Comparison of ENCODE assay signal across 31 cellular contexts in genomic region chr18:75544051-75544481, GRCh38.
A peak's percentile ranks its signal among the peaks of the same experiment; 100 is the strongest.
DNase-seq lines count a peak whose midpoint lies in the region; ATAC-seq, FAIRE-seq and TF ChIP-seq lines count a peak whose summit lies in the region.
"Had no signal": no experiment of that assay in that cellular context is flagged by ENCODE, and none has a peak within 500 bp of the region (broad histone marks: within the 10 kb centered on the region; RNA-seq: fewer than 3 reads in every experiment).

No MANE protein-coding gene starts in this region.

- peak overlapping the region; percentile 46 for H3K27ac ChIP-seq in astrocyte (ENCODE audit: low read depth, low read length)
- H3K27ac ChIP-seq: dorsolateral prefrontal cortex, KMS-11, suprapubic skin, uterus had no signal

- FAIRE-seq in astrocyte (lab: Jason Lieb, UNC) = peak; percentile 93
- FAIRE-seq: endothelial cell of umbilical vein, GM12891, HTR-8/SVneo had no signal

- ATAC-seq in GM19463 (IDR thresholded peaks at IDR 0.05; ENCODE audit: unreplicated experiment) = no peak
- ATAC-seq in activated CD4-positive, CD25-positive, alpha-beta regulatory T cell treated with anti-CD3 and anti-CD28 coated beads, Interleukin-2, amount 50 U/mL, for 24 hours = no peak
- ATAC-seq: left lobe of liver, mucosa of descending colon, PC-3 had no signal

- no peaks in the 10 kb centered on the region for H3K79me2 ChIP-seq in astrocyte (ENCODE audit: insufficient read depth, low read length)

- H3K4me3 Mint-ChIP-seq in astrocyte (ENCODE audit: unreplicated experiment) (no peak overlapping the region), mesothelial cell of epicardium (no peak overlapping the region)
- H3K4me3 Mint-ChIP-seq: activated B cell treated with CpG ODN at 0.5 μM for 24 hours; activated CD4-positive, alpha-beta memory T cell treated with anti-CD3 and anti-CD28 coated beads, Interleukin-2, amount 10 ng/mL, durations not matched to agents 7 days and 5 days; CD4-positive, alpha-beta memory T cell; central memory CD8-positive, alpha-beta T cell; immature natural killer cell; neural crest cell; T-helper 1 cell treated with Interleukin-12 subunit alpha and Interleukin-12 subunit beta and Interleukin-4 antibody, amounts not matched to agents 30 μg/mL and 1 μg/mL, for 36 hours had no signal

- no peak overlapping the region for H3K4me3 ChIP-seq in astrocyte (ENCODE audit: insufficient read depth, low read depth, low read length)
- H3K4me3 ChIP-seq: dorsolateral prefrontal cortex, mucosa of descending colon, sigmoid colon, suprapubic skin, uterus had no signal

- H3K36me3 Mint-ChIP-seq in astrocyte (ENCODE audit: low read depth, unreplicated experiment) (no peaks in the 10 kb centered on the region), mesothelial cell of epicardium (no peaks in the 10 kb centered on the region)
- H3K36me3 Mint-ChIP-seq: CD4-positive, alpha-beta memory T cell; immature natural killer cell had no signal

- H4K20me1 ChIP-seq in astrocyte (ENCODE audit: insufficient read depth, low read length) = no peaks in the 10 kb centered on the region

- H3K4me1 Mint-ChIP-seq in astrocyte (ENCODE audit: low read depth, unreplicated experiment) (peaks cover 13% of the 10 kb centered on the region), mesothelial cell of epicardium (peaks cover 23% of the 10 kb centered on the region)
- H3K4me1 Mint-ChIP-seq: activated B cell treated with CpG ODN at 0.5 μM for 24 hours; CD4-positive, alpha-beta memory T cell; central memory CD8-positive, alpha-beta T cell; immature natural killer cell had no signal

- H3K36me3 ChIP-seq in astrocyte (ENCODE audit: insufficient read depth, low read length) = no peaks in the 10 kb centered on the region
- H3K36me3 ChIP-seq: sigmoid colon, suprapubic skin, uterus had no signal

- peaks cover 11% of the 10 kb centered on the region for H3K4me1 ChIP-seq in astrocyte (ENCODE audit: insufficient read depth, low read length)
- H3K4me1 ChIP-seq: uterus had no signal

- H3K27me3 ChIP-seq in astrocyte (ENCODE audit: insufficient read depth, low read length) = no peaks in the 10 kb centered on the region
- H3K27me3 ChIP-seq: sigmoid colon, suprapubic skin, uterus had no signal

- no peak overlapping the region for H2AFZ ChIP-seq in astrocyte (ENCODE audit: low read depth, low read length)

- H3K27me3 Mint-ChIP-seq in astrocyte (ENCODE audit: low read depth, unreplicated experiment) (peaks cover 3% of the 10 kb centered on the region), mesothelial cell of epicardium (ENCODE audit: low read depth) (no peaks in the 10 kb centered on the region)

- peak overlapping the region; percentile 70 for H3K4me2 ChIP-seq in astrocyte (ENCODE audit: low read length)
- H3K4me2 ChIP-seq: KMS-11 had no signal

- TF ChIP-seq CTCF in astrocyte (IDR thresholded peaks at IDR 0.05; ENCODE audit: insufficient read depth, low read depth, low read length) (no peak), mesothelial cell of epicardium (IDR thresholded peaks at IDR 0.05; ENCODE audit: unreplicated experiment) (no peak)

- no peak overlapping the region for H3K9ac ChIP-seq in astrocyte (ENCODE audit: low read length)
- H3K9ac ChIP-seq: KMS-11 had no signal

- H3K9me3 Mint-ChIP-seq in astrocyte (ENCODE audit: unreplicated experiment) = peaks cover under 1% of the 10 kb centered on the region
- H3K9me3 Mint-ChIP-seq in mesothelial cell of epicardium = peaks cover 7% of the 10 kb centered on the region
- H3K9me3 Mint-ChIP-seq: activated CD4-positive, alpha-beta memory T cell treated with anti-CD3 and anti-CD28 coated beads, Interleukin-2, amount 10 ng/mL, durations not matched to agents 7 days and 5 days; central memory CD8-positive, alpha-beta T cell; T-helper 1 cell treated with Interleukin-12 subunit alpha and Interleukin-12 subunit beta and Interleukin-4 antibody, amounts not matched to agents 30 μg/mL and 1 μg/mL, for 36 hours had no signal

- peak; percentile 50 for DNase-seq in AG20443 (ENCODE audit: low spot score)
- DNase-seq in H4 (ENCODE audit: low spot score) = peak; percentile 20
- DNase-seq in astrocyte (ENCODE audit: low read depth) = peak; percentile 81
- DNase-seq in mesothelial cell of epicardium (ENCODE audit: low spot score in 2 of 2, unreplicated experiment in 2 of 2) = no peak
- DNase-seq in CD1c-positive myeloid dendritic cell (ENCODE audit: extremely low spot score) = no peak
- DNase-seq in Kasumi-1 (lab: John Stamatoyannopoulos, UW) = no peak
- DNase-seq: activated B cell treated with CpG ODN at 0.5 μM for 24 hours; activated CD4-positive, alpha-beta memory T cell treated with anti-CD3 and anti-CD28 coated beads, Interleukin-2, amount 10 ng/mL, durations not matched to agents 7 days and 5 days; amygdala; CD4-positive, alpha-beta memory T cell; DMS53; dorsolateral prefrontal cortex; immature natural killer cell; mucosa of descending colon; NCI-H1092 treated with DMSO at 0.1 percent for 48 hours; NCI-H2029; NCI-H446; PC-3; sigmoid colon; uterus had no signal

- H3K27ac Mint-ChIP-seq in astrocyte (ENCODE audit: unreplicated experiment) (peak overlapping the region; percentile 41), mesothelial cell of epicardium (peak overlapping the region; percentile 60)
- H3K27ac Mint-ChIP-seq: activated B cell treated with CpG ODN at 0.5 μM for 24 hours; activated CD4-positive, alpha-beta memory T cell treated with anti-CD3 and anti-CD28 coated beads, Interleukin-2, amount 10 ng/mL, durations not matched to agents 7 days and 5 days; CD4-positive, alpha-beta memory T cell; immature natural killer cell; T-helper 1 cell treated with Interleukin-12 subunit alpha and Interleukin-12 subunit beta and Interleukin-4 antibody, amounts not matched to agents 30 μg/mL and 1 μg/mL, for 36 hours had no signal

- no peaks in the 10 kb centered on the region for H3K9me3 ChIP-seq in astrocyte (ENCODE audit: insufficient read depth, low read depth, low read length)
- H3K9me3 ChIP-seq: mucosa of descending colon, sigmoid colon, suprapubic skin, uterus had no signal

Comparison
In these comparisons a context has a peak if more than half of its experiments do, and no peak if none do; other contexts are left out.
1. DNase-seq: peak in AG20443 (single experiment), H4 (single experiment) and astrocyte (single experiment); none in mesothelial cell of epicardium (0 of 2), CD1c-positive myeloid dendritic cell (single experiment) and Kasumi-1 (0 of 2).